ENCODE assay signal across 11 cellular contexts in the genomic region with DNA sequence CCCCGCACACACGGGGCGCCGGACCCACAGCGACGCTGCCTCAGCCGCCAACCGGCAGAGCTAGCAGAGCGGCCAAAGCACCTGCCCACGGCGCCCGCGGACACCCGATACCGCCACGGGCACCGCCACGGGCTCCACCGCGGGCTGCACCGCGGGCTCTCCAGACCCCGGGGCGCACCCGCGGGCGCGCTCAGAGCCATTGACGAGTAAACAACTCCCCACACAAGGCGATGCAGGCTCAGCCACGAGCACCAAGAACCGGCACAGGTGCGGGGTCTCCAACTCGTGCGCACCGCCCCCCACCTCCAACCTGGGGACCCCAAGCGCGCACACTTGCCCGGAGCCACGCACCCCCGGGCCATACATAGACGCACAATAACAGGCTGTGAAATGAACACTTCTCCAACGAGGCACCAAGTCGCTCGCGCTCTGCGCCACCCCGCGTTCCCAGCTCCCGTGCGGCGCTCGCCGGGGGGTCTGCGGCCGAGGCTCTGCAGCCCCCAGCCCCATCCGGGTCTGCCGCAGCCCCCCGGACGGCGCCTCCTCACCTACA. TPM values are rescaled to one million over a fixed set of nuclear protein-coding genes. Genes with fewer than 3 reads are reported as not detected.
DNase-seq lines count a peak whose midpoint lies in the region; ATAC-seq, FAIRE-seq and TF ChIP-seq lines count a peak whose summit lies in the region.
"Had no signal": no experiment of that assay in that cellular context is flagged by ENCODE, and none has a peak within 500 bp of the region (broad histone marks: within the 10 kb centered on the region; RNA-seq: fewer than 3 reads in every experiment).

No MANE protein-coding gene starts in this region.

- H2BK120ac ChIP-seq in H9 (ENCODE audit: low read depth, low read length, poor library complexity, severe bottlenecking), result no peak overlapping the region

- no peak for ATAC-seq in esophagus mucosa
- no peak for ATAC-seq in activated naive CD4-positive, alpha-beta T cell treated with anti-CD3 and anti-CD28 coated beads, Interleukin-2, amount 50 U/mL, for 72 hours
- ATAC-seq in HG02798 (IDR thresholded peaks at IDR 0.05; ENCODE audit: poor library complexity, unreplicated experiment), result no peak

- H2BK20ac ChIP-seq in H9 (ENCODE audit: low read depth, low read length, poor library complexity, severe bottlenecking), result no peak overlapping the region

- no peak overlapping the region for H2BK12ac ChIP-seq in H9 (ENCODE audit: insufficient read length, low read depth, low read length)

- H3K9ac ChIP-seq in H9 (ENCODE audit: extremely low read depth, insufficient read length, low read length) (no peak overlapping the region), keratinocyte (ENCODE audit: control insufficient read depth, extremely low read depth, insufficient read depth, low read length) (no peak overlapping the region)

- TF ChIP-seq CTCF in H9 (conservative IDR thresholded peaks at IDR 0.05), result no peak
- no peak for TF ChIP-seq CTCF in brain microvascular endothelial cell (IDR thresholded peaks at IDR 0.05; ENCODE audit: low read depth, low read length, missing control alignments)
- no peak for TF ChIP-seq CTCF in keratinocyte (optimal IDR thresholded peaks at IDR 0.05 in 1 of 3, IDR thresholded peaks at IDR 0.05 in 1 of 3, conservative IDR thresholded peaks at IDR 0.05 in 1 of 3; ENCODE audit: extremely low read depth in 1 of 3, insufficient read depth in 2 of 3, low read length in 3 of 3)
- TF ChIP-seq CTCF in D721Med (IDR thresholded peaks at IDR 0.05; ENCODE audit: insufficient read depth, missing control alignments), result no peak

- WGBS in H9 (ENCODE audit: extremely low coverage, insufficient read length, low lambda C conversion rate), result no CpG with 5 or more reads among the region's 61 CpGs

- FAIRE-seq in keratinocyte (lab: Jason Lieb, UNC), result no peak
- no peak for FAIRE-seq in D721Med (lab: Jason Lieb, UNC)

- peaks cover 5% of the 10 kb centered on the region for H3K23me2 ChIP-seq in H9 (ENCODE audit: insufficient read length, low read depth, low read length, poor library complexity, severe bottlenecking)

- H3K9me3 Mint-ChIP-seq in H9, result peaks cover 4 to 9% of the 10 kb centered on the region in 2 experiments; a peak in 4 of 5 replicates
- H3K9me3 Mint-ChIP-seq in activated naive CD4-positive, alpha-beta T cell treated with anti-CD3 and anti-CD28 coated beads, Interleukin-2, amount 50 U/mL, for 72 hours, result peaks cover 5 to 9% of the 10 kb centered on the region in 2 donors

- no peak overlapping the region for H2BK15ac ChIP-seq in H9 (ENCODE audit: low read depth, low read length)

- peaks cover 51% of the 10 kb centered on the region for H3K27me3 Mint-ChIP-seq in H9 (ENCODE audit: low read depth)

- H3T11ph ChIP-seq in H9 (ENCODE audit: low read length), result no peak overlapping the region

- H3K36me3 ChIP-seq in brain microvascular endothelial cell (replicated peaks) (peaks cover 15% of the 10 kb centered on the region), keratinocyte (ENCODE audit: control insufficient read depth in 2 of 2, extremely low read depth in 1 of 2, insufficient read depth in 2 of 2, low read length in 2 of 2) (peaks cover 0 to 3% of the 10 kb centered on the region in 2 experiments)

- DNase-seq in H9, result no peak
- DNase-seq in brain microvascular endothelial cell, result no peak
- no peak for DNase-seq in keratinocyte (ENCODE audit: low read depth, low spot score)
- no peak for DNase-seq in D721Med (ENCODE audit: insufficient read length, low spot score)
- no peak for DNase-seq in activated naive CD4-positive, alpha-beta T cell treated with anti-CD3 and anti-CD28 coated beads, Interleukin-2, amount 50 U/mL, for 72 hours (ENCODE audit: low spot score in 2 of 2)
- DNase-seq: activated naive CD4-positive, alpha-beta T cell treated with anti-CD3 and anti-CD28 coated beads for 36 hours; stimulated activated CD4-positive, alpha-beta T cell treated with anti-CD3 and anti-CD28 coated beads, Interleukin-4, amount 100 ng/mL, for 24 hours; T1000 had no signal

- H2AFZ ChIP-seq in H9 (ENCODE audit: low read length) (no peak overlapping the region), keratinocyte (ENCODE audit: control insufficient read depth, low read length) (no peak overlapping the region)

- no peak overlapping the region for H3K4ac ChIP-seq in H9 (ENCODE audit: low read depth, low read length)

- H3K36me3 Mint-ChIP-seq in H9 (ENCODE audit: insufficient read depth in 1 of 3, low read depth in 3 of 3), result peaks cover 0 to 11% (median 2%) of the 10 kb centered on the region in 3 experiments; a peak in 4 of 7 replicates
- H3K36me3 Mint-ChIP-seq in activated naive CD4-positive, alpha-beta T cell treated with anti-CD3 and anti-CD28 coated beads, Interleukin-2, amount 50 U/mL, for 72 hours, result no peaks in the 10 kb centered on the region

- H3K56ac ChIP-seq in H9 (ENCODE audit: insufficient read length, low read depth, low read length), result no peak overlapping the region

- no peak overlapping the region for H2AK5ac ChIP-seq in H9 (ENCODE audit: insufficient read length, low read length)

- H4K20me1 ChIP-seq in H9 (ENCODE audit: control insufficient read depth, insufficient read depth, insufficient read length) (peaks cover 11% of the 10 kb centered on the region), keratinocyte (ENCODE audit: control insufficient read depth, extremely low read depth, insufficient read depth, low read length) (peaks cover 5% of the 10 kb centered on the region)

- no peaks in the 10 kb centered on the region for H3K9me1 ChIP-seq in keratinocyte (ENCODE audit: control insufficient read depth, extremely low read depth, insufficient read depth, low read length)

- H3K4me1 ChIP-seq in H9 (ENCODE audit: insufficient read depth, low read length) (no peaks in the 10 kb centered on the region; the same call in 1 of the 2 replicates), keratinocyte (ENCODE audit: control insufficient read depth, extremely low read depth, insufficient read depth, low read length) (peaks cover 26% of the 10 kb centered on the region)

- peaks cover 12 to 13% of the 10 kb centered on the region in 2 experiments for H3K4me1 Mint-ChIP-seq in H9

- no peak overlapping the region for H3K18ac ChIP-seq in H9 (ENCODE audit: insufficient read length, low read depth, low read length)

- H3K4me2 ChIP-seq in H9 (ENCODE audit: insufficient read depth, insufficient read length, low read length), result peak overlapping the region; percentile 45
- H3K4me2 ChIP-seq in keratinocyte (ENCODE audit: control insufficient read depth, extremely low read depth, insufficient read depth, low read depth, low read length), result peak overlapping the region; percentile 69

- in situ Hi-C loops in brain microvascular endothelial cell (cut with HindIII; ENCODE audit: low pct_ligation_motif_present, low sequenced_read_pairs), result no loop called here

- H3K9me3 ChIP-seq in H9 (ENCODE audit: control insufficient read depth, low read depth, low read length) (no peaks in the 10 kb centered on the region), keratinocyte (ENCODE audit: control insufficient read depth, low read depth, low read length) (no peaks in the 10 kb centered on the region)

- peaks cover 16% of the 10 kb centered on the region; the same call in 1 of the 2 replicates for H3K27me3 ChIP-seq in H9 (ENCODE audit: insufficient read depth, low read length)
- no peaks in the 10 kb centered on the region for H3K27me3 ChIP-seq in brain microvascular endothelial cell (replicated peaks)
- peaks cover 32% of the 10 kb centered on the region for H3K27me3 ChIP-seq in keratinocyte (ENCODE audit: control insufficient read depth, extremely low read depth, insufficient read depth, low read length)

- no peak overlapping the region for H3K27ac Mint-ChIP-seq in H9
- H3K27ac Mint-ChIP-seq in activated naive CD4-positive, alpha-beta T cell treated with anti-CD3 and anti-CD28 coated beads, Interleukin-2, amount 50 U/mL, for 72 hours, result no peak overlapping the region
- H3K27ac Mint-ChIP-seq: activated naive CD4-positive, alpha-beta T cell treated with anti-CD3 and anti-CD28 coated beads for 36 hours had no signal

- no peak overlapping the region for H4K5ac ChIP-seq in H9 (ENCODE audit: insufficient read length, low read depth, low read length)

- no peaks in the 10 kb centered on the region for H3K79me1 ChIP-seq in H9 (ENCODE audit: insufficient read depth, low read depth, low read length, poor library complexity, severe bottlenecking)

- dilution Hi-C loops in keratinocyte (cut with MboI; ENCODE audit: extremely low pct_ligation_motif_present, low sequenced_read_pairs), result no loop called here

- H3K4me3 Mint-ChIP-seq in H9, result peak overlapping the region; percentile 57 to 78
- H3K4me3 Mint-ChIP-seq: activated naive CD4-positive, alpha-beta T cell treated with anti-CD3 and anti-CD28 coated beads for 36 hours had no signal

- H3K14ac ChIP-seq in H9 (ENCODE audit: insufficient read depth, low read length), result no peak overlapping the region

- peak overlapping the region; percentile 70 for H3K4me3 ChIP-seq in brain microvascular endothelial cell (ENCODE audit: low read depth, low read length)
- H3K4me3 ChIP-seq in keratinocyte (ENCODE audit: control insufficient read depth in 2 of 3, extremely low read depth in 1 of 3, insufficient read depth in 2 of 3, low read depth in 1 of 3, low read length in 3 of 3), result peak overlapping the region in 2 of 3 experiments; percentile 7 to 26
- H3K4me3 ChIP-seq in skin epidermis, result peak overlapping the region; percentile 21 to 45 (median 34)

- H2BK5ac ChIP-seq in H9 (ENCODE audit: insufficient read length, low read length), result no peak overlapping the region

- no peak overlapping the region for H3K27ac ChIP-seq in H9 (ENCODE audit: insufficient read length, low read depth, low read length)
- no peak overlapping the region for H3K27ac ChIP-seq in brain microvascular endothelial cell
- H3K27ac ChIP-seq in keratinocyte (ENCODE audit: control insufficient read depth, insufficient read depth, low read length), result no peak overlapping the region
- peak overlapping the region in 14 of 21 experiments; percentile 23 to 78 (median 58) for H3K27ac ChIP-seq in skin epidermis

- no peak overlapping the region for H4K8ac ChIP-seq in H9 (replicated peaks; ENCODE audit: insufficient read length, low read depth, low read length)

- no peak overlapping the region for H4K91ac ChIP-seq in H9 (ENCODE audit: insufficient read length, low read depth, low read length)

- H3K79me2 ChIP-seq in H9 (ENCODE audit: insufficient read depth, low read length) (no peaks in the 10 kb centered on the region), keratinocyte (ENCODE audit: control insufficient read depth, insufficient read depth, low read length) (no peaks in the 10 kb centered on the region)

- H3K23ac ChIP-seq in H9 (ENCODE audit: insufficient read length, low read depth, low read length), result no peak overlapping the region

RNA-seq across cellular contexts. Expression of gene IFITM10, which starts 1.9 kb away (rescaled TPM):
- total RNA-seq in H9 (2021), result 0.59 and 0.77 TPM in 2 replicates
- 0.03 to 0.18 TPM (median 0.14 TPM) in 3 replicates for polyA plus RNA-seq in keratinocyte
- polyA plus RNA-seq in keratinocyte (2011; ENCODE audit: low read depth), result 0.36 TPM
- not detected in 2 replicates for polyA plus RNA-seq in keratinocyte (2011; cell fraction: cytosol; rRNA removed)
- 0.46 and 1.2 TPM in 2 replicates for polyA plus RNA-seq in keratinocyte (2011; cell fraction: nucleus; rRNA removed)
- 0.19 and 1.1 TPM in 2 replicates for polyA plus RNA-seq in keratinocyte (2012; ENCODE audit: low replicate concordance)
- polyA minus RNA-seq in keratinocyte, result 0.03 to 0.13 TPM in 2 of 3 replicates, not detected in the other
- polyA minus RNA-seq in keratinocyte (2011; cell fraction: cytosol; rRNA and poly(A)+ RNA removed), result not detected
- polyA minus RNA-seq in keratinocyte (2011; cell fraction: nucleus; rRNA and poly(A)+ RNA removed), result 0.53 and 1.0 TPM in 2 replicates
- total RNA-seq in esophagus mucosa, result 0.96 TPM
- total RNA-seq in activated naive CD4-positive, alpha-beta T cell treated with anti-CD3 and anti-CD28 coated beads, Interleukin-2, amount 50 U/mL, for 72 hours, result 1 to 10 TPM; 1.2 to 1.8 TPM

RNA-seq across cellular contexts. Expression of gene CTSD, which starts 15.2 kb away (rescaled TPM):
- total RNA-seq in H9 (2021) (158 and 161 TPM in 2 replicates), esophagus mucosa (583 TPM)
- 152 to 353 TPM (median 215 TPM) in 3 replicates for polyA plus RNA-seq in keratinocyte
- polyA plus RNA-seq in keratinocyte (2011; ENCODE audit: low read depth), result 210 TPM
- polyA plus RNA-seq in keratinocyte (2011; cell fraction: cytosol; rRNA removed), result 237 and 358 TPM in 2 replicates
- 570 and 746 TPM in 2 replicates for polyA plus RNA-seq in keratinocyte (2011; cell fraction: nucleus; rRNA removed)
- polyA plus RNA-seq in keratinocyte (2012; ENCODE audit: low replicate concordance), result 327 and 379 TPM in 2 replicates
- 282 to 776 TPM (median 516 TPM) in 3 replicates for polyA minus RNA-seq in keratinocyte
- polyA minus RNA-seq in keratinocyte (2011; cell fraction: cytosol; rRNA and poly(A)+ RNA removed), result 498 TPM
- polyA minus RNA-seq in keratinocyte (2011; cell fraction: nucleus; rRNA and poly(A)+ RNA removed), result 693 and 756 TPM in 2 replicates
- total RNA-seq in activated naive CD4-positive, alpha-beta T cell treated with anti-CD3 and anti-CD28 coated beads, Interleukin-2, amount 50 U/mL, for 72 hours, result 10 to 100 TPM; 47.2 to 55.7 TPM

RNA-seq across cellular contexts. Expression of gene KRTAP5-6, which starts 51.5 kb away (rescaled TPM):
- total RNA-seq in H9 (2021) (not detected in 2 replicates), esophagus mucosa (not detected)
- polyA plus RNA-seq in keratinocyte, result not detected in 3 replicates
- polyA plus RNA-seq in keratinocyte (2011; ENCODE audit: low read depth), result not detected
- not detected in 2 replicates for polyA plus RNA-seq in keratinocyte (2011; cell fraction: cytosol; rRNA removed)
- not detected in 2 replicates for polyA plus RNA-seq in keratinocyte (2011; cell fraction: nucleus; rRNA removed)
- not detected in 2 replicates for polyA plus RNA-seq in keratinocyte (2012; ENCODE audit: low replicate concordance)
- polyA minus RNA-seq in keratinocyte, result not detected in 3 replicates
- polyA minus RNA-seq in keratinocyte (2011; cell fraction: cytosol; rRNA and poly(A)+ RNA removed), result not detected
- polyA minus RNA-seq in keratinocyte (2011; cell fraction: nucleus; rRNA and poly(A)+ RNA removed), result not detected in 2 replicates
- total RNA-seq in activated naive CD4-positive, alpha-beta T cell treated with anti-CD3 and anti-CD28 coated beads, Interleukin-2, amount 50 U/mL, for 72 hours, result not detected
- total RNA-seq: activated naive CD4-positive, alpha-beta T cell treated with anti-CD3 and anti-CD28 coated beads for 36 hours had no signal

Comparison
In these comparisons a context has a peak if more than half of its experiments do, and no peak if none do; other contexts are left out.
1. H3K27ac ChIP-seq: peak in skin epidermis (14 of 21); none in H9 (single experiment), brain microvascular endothelial cell (single experiment) and keratinocyte (single experiment).
2. H3K4me3 ChIP-seq: peak in every context shown above with its lines; median percentile 70 in brain microvascular endothelial cell; 34 in skin epidermis; 16 in keratinocyte.